Comparison of ENCODE assay signal across 22 cellular contexts in the genomic region with DNA sequence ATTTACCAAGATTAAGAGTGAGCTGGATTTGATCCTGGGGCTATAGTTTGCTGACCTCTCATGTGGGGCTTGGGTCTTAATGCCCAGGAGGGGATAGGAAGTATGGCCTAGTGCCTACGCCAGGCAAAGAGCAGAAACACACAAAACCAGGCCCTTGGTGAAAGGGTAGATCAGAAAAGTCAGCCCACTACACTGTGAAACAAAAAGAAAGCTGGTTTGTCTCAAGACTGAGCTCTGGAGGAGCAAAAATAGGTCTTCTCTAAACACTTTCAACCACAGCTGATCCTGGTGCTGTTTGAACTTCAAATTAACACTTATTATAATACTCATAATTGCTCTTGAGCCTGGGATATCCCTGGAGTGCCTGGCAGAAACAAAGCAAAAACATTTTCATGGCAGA.
DNase-seq lines count a peak whose midpoint lies in the region; TF ChIP-seq lines count a peak whose summit lies in the region.
"Had no signal": no experiment of that assay in that cellular context is flagged by ENCODE, and none has a peak within 500 bp of the region (broad histone marks: within the 10 kb centered on the region; RNA-seq: fewer than 3 reads in every experiment).

No MANE protein-coding gene starts in this region.

- no peak overlapping the region for H3K23ac ChIP-seq in mesenchymal stem cell (ENCODE audit: low read length in 2 of 2)

- peaks cover 3% of the 10 kb centered on the region for H3K4me1 ChIP-seq in mesenchymal stem cell (ENCODE audit: control insufficient read depth, insufficient read depth, low read depth, low read length)

- peak overlapping the region; percentile 78 for H2AK5ac ChIP-seq in mesenchymal stem cell (ENCODE audit: low read length, severe bottlenecking)

- H3K36me3 Mint-ChIP-seq in HFFc6 (ENCODE audit: low read depth): peaks cover 18% of the 10 kb centered on the region; the same call in 1 of the 2 replicates

- no peak overlapping the region for H2AFZ ChIP-seq in mesenchymal stem cell (ENCODE audit: low read depth, low read length)
- H2AFZ ChIP-seq: GM23248 had no signal

- H2BK120ac ChIP-seq in mesenchymal stem cell (ENCODE audit: low read depth, low read length): no peak overlapping the region

- H3K27ac Mint-ChIP-seq in HFFc6: peak overlapping the region; percentile 14; the same call in 1 of the 2 replicates
- H3K27ac Mint-ChIP-seq: B cell; CD8-positive, alpha-beta T cell had no signal

- H3K9ac ChIP-seq in mesenchymal stem cell (ENCODE audit: low read length): no peak overlapping the region
- H3K9ac ChIP-seq: BLaER1, GM23248 had no signal

- no peaks in the 10 kb centered on the region for H3K79me1 ChIP-seq in mesenchymal stem cell (replicated peaks; ENCODE audit: low read length, poor library complexity, severe bottlenecking)

- no peak overlapping the region for H3K18ac ChIP-seq in mesenchymal stem cell (ENCODE audit: low read depth in 1 of 2, low read length in 2 of 2)

- 92% methylated on average over 1 of the region's 1 CpG for WGBS in mesenchymal stem cell

- no peak overlapping the region for H4K91ac ChIP-seq in mesenchymal stem cell (ENCODE audit: low read length)

- H4K8ac ChIP-seq in mesenchymal stem cell (ENCODE audit: low read length): no peak overlapping the region

- no peak overlapping the region for H3K4me3 Mint-ChIP-seq in HFFc6
- H3K4me3 Mint-ChIP-seq: B cell; CD4-positive, CD25-positive, alpha-beta regulatory T cell; CD8-positive, alpha-beta T cell had no signal

- no peak for TF ChIP-seq CTCF in HFFc6 (IDR thresholded peaks at IDR 0.05)

- DNase-seq in NCI-H1417 (lab: John Stamatoyannopoulos, UW) (peak in 2 of 3 experiments; percentile 18 to 37), NCI-H1417 treated with DMSO at 0.1 percent for 48 hours (lab: John Stamatoyannopoulos, UW) (no peak), HFFc6 (no peak), NCI-H69 (lab: John Stamatoyannopoulos, UW) (peak; percentile 35), mesenchymal stem cell (no peak), SK-N-DZ (ENCODE audit: low spot score) (no peak), NCI-H1105 (lab: John Stamatoyannopoulos, UW) (no peak)
- DNase-seq: Caco-2; CD4-positive, CD25-positive, alpha-beta regulatory T cell; CD8-positive, alpha-beta T cell; DMS153; DMS79; EL; GDM1; GM23248; H7; HCEC 1CT had no signal

- no peak overlapping the region for H2BK5ac ChIP-seq in mesenchymal stem cell (ENCODE audit: low read depth, low read length, poor library complexity, severe bottlenecking)

- no peak overlapping the region for H3K4ac ChIP-seq in mesenchymal stem cell (ENCODE audit: low read depth in 1 of 2, low read length in 2 of 2)

- no peaks in the 10 kb centered on the region for H3K36me3 ChIP-seq in mesenchymal stem cell (ENCODE audit: control insufficient read depth in 1 of 2, insufficient read depth in 2 of 2, low read depth in 1 of 2, low read length in 2 of 2)

- H2BK12ac ChIP-seq in mesenchymal stem cell (ENCODE audit: low read length in 2 of 2): peak overlapping the region in 1 of 2 experiments; percentile 60

- peaks cover 22% of the 10 kb centered on the region for H3K4me1 Mint-ChIP-seq in HFFc6 (ENCODE audit: low read depth)
- H3K4me1 Mint-ChIP-seq: B cell had no signal

- no peaks in the 10 kb centered on the region for H3K9me3 ChIP-seq in mesenchymal stem cell (ENCODE audit: control insufficient read depth, low read length)
- H3K9me3 ChIP-seq: BLaER1, Caco-2 had no signal

- no peak overlapping the region for H3K4me3 ChIP-seq in mesenchymal stem cell (ENCODE audit: insufficient read depth in 1 of 2, low read depth in 1 of 2, low read length in 2 of 2)
- H3K4me3 ChIP-seq: BLaER1, GM12878, GM23248 had no signal

- H3K27me3 ChIP-seq in mesenchymal stem cell (ENCODE audit: control insufficient read depth in 1 of 2, insufficient read depth in 1 of 2, low read length in 2 of 2): no peaks in the 10 kb centered on the region
- H3K27me3 ChIP-seq: BLaER1 had no signal

- H3K27me3 Mint-ChIP-seq in HFFc6 (ENCODE audit: insufficient read depth): peaks cover 2% of the 10 kb centered on the region
- H3K27me3 Mint-ChIP-seq: B cell; CD4-positive, CD25-positive, alpha-beta regulatory T cell had no signal

- no peaks in the 10 kb centered on the region for H3K9me3 Mint-ChIP-seq in HFFc6
- H3K9me3 Mint-ChIP-seq: CD4-positive, CD25-positive, alpha-beta regulatory T cell; CD8-positive, alpha-beta T cell had no signal

- no peak overlapping the region for H3K27ac ChIP-seq in mesenchymal stem cell (ENCODE audit: low read length, poor library complexity, severe bottlenecking)
- H3K27ac ChIP-seq: 22Rv1, BLaER1, C4-2B, GM23248 had no signal

- H3K4me2 ChIP-seq in mesenchymal stem cell (ENCODE audit: low read length, poor library complexity, severe bottlenecking): no peak overlapping the region
- H3K4me2 ChIP-seq: BLaER1 had no signal

- no peak overlapping the region for H2BK15ac ChIP-seq in mesenchymal stem cell (ENCODE audit: low read depth, poor library complexity, severe bottlenecking)

- no peak overlapping the region for H3K14ac ChIP-seq in mesenchymal stem cell (ENCODE audit: low read length in 2 of 2)

Comparison
In these comparisons a context has a peak if more than half of its experiments do, and no peak if none do; other contexts are left out.
1. DNase-seq: peak in NCI-H1417 (2 of 3) and NCI-H69 (single experiment); none in NCI-H1417 treated with DMSO at 0.1 percent for 48 hours (single experiment), HFFc6 (single experiment), mesenchymal stem cell (single experiment), SK-N-DZ (single experiment) and NCI-H1105 (single experiment).